20 cellular contexts compared by ENCODE assay signal in the genomic region with DNA sequence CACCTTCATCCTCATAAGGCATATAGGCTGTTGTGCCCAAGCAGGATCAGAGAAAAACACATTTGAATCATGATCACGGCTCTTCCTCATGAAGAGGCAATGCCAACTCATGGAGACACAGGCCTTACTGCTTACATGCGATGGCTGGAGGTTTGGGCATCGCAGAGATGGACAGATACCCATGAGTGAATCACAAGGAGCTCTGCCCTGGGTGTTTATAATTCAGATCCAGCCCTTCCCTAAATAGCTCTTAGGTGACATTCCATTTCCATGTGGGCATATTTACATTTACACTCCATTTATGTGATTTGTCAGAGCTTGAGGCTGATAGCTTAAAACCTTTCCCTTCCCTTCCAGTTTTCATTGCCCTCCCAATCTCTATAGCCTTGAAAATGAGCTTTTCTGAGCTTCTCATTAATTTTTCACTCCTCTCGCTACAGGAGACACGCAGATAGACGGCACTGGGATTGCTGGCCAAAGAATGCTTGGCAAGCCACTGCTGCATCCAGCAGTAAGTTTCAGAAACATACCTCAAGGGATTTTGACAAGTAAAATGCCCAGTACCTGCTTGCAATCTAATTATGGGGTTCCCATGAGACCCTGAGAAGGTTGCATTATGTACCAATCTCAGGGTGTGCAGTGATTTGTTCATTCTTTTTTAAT.
DNase-seq lines count a peak whose midpoint lies in the region; ATAC-seq, FAIRE-seq and TF ChIP-seq lines count a peak whose summit lies in the region.
"Had no signal": no experiment of that assay in that cellular context is flagged by ENCODE, and none has a peak within 500 bp of the region (broad histone marks: within the 10 kb centered on the region; RNA-seq: fewer than 3 reads in every experiment).

No MANE protein-coding gene starts in this region.

- H3K4me3 Mint-ChIP-seq in WTC11: no peak overlapping the region

- no peaks in the 10 kb centered on the region for H3K36me3 Mint-ChIP-seq in WTC11

- no peaks in the 10 kb centered on the region for H3K27me3 Mint-ChIP-seq in WTC11 (ENCODE audit: low read depth)

- intact Hi-C loops in left ventricle myocardium superior (cut with micrococcal nuclease): no loop called here

- ATAC-seq in WTC11 (no peak), left ventricle myocardium superior (peak; percentile 43), HG03025 (IDR thresholded peaks at IDR 0.05; ENCODE audit: low FRiP score, unreplicated experiment) (no peak)
- ATAC-seq: K562, Panc1, SK-N-SH treated with all-trans-retinoic acid at 6 μM for 48 hours had no signal

- peaks cover 27% of the 10 kb centered on the region for H3K4me1 Mint-ChIP-seq in WTC11

- FAIRE-seq in urothelium cell line (lab: Jason Lieb, UNC): peak; percentile 30
- FAIRE-seq: GM12891, K562 had no signal

- H3K27ac Mint-ChIP-seq in WTC11: peak overlapping the region; percentile 23; the same call in 1 of the 2 replicates

- no peak for TF ChIP-seq CTCF in WTC11 (IDR thresholded peaks at IDR 0.05)

- no peak overlapping the region for H3K27ac ChIP-seq in substantia nigra (ENCODE audit: low read depth, low read length, poor library complexity, severe bottlenecking)
- H3K27ac ChIP-seq: 22Rv1; BLaER1 treated with 17β-estradiol and CSF1 and Interleukin-3, amounts not matched to agents 10 nM and 100 nM had no signal

- CTCF ChIA-PET in WTC11 (lab: Charles Lee): interaction anchor here (1.0 kb wide), 1 partner anchor 17 kb away, joined by 3 read pairs; no protein-coding TSS in a partner anchor

- peak; percentile 4 for DNase-seq in NCI-H1436 (lab: John Stamatoyannopoulos, UW)
- DNase-seq in NCI-H1436 treated with DMSO at 0.1 percent for 48 hours (lab: John Stamatoyannopoulos, UW): no peak
- no peak for DNase-seq in WTC11 (ENCODE audit: low spot score)
- DNase-seq in left ventricle myocardium superior: no peak
- DNase-seq in urothelium cell line (ENCODE audit: low spot score): no peak
- no peak for DNase-seq in substantia nigra (lab: John Stamatoyannopoulos, UW)
- no peak for DNase-seq in NOMO-1 treated with dmso at 0.1 percent for 144 hours (lab: John Stamatoyannopoulos, UW; ENCODE audit: unreplicated experiment)
- DNase-seq: NCI-H1092 treated with DMSO at 0.1 percent for 48 hours, NCI-H187, NCI-H2171, NCI-H446 treated with DMSO at 0.1 percent for 48 hours, NCI-H748 treated with DMSO at 0.1 percent for 48 hours, SHP77 had no signal

- POLR2A ChIA-PET in WTC11 (lab: Charles Lee): no interaction called here

- H3K9me3 Mint-ChIP-seq in WTC11: peaks cover 5% of the 10 kb centered on the region

TF ChIP-seq in WTC11, 78 proteins besides CTCF, POLR2A, EP300 and RAD21:
- TF ChIP-seq ZNF317 (CRISPR knock-in tag; IDR thresholded peaks at IDR 0.05; ENCODE audit: borderline replicate concordance, low read depth): no peak
- TF ChIP-seq, protein P1, sequence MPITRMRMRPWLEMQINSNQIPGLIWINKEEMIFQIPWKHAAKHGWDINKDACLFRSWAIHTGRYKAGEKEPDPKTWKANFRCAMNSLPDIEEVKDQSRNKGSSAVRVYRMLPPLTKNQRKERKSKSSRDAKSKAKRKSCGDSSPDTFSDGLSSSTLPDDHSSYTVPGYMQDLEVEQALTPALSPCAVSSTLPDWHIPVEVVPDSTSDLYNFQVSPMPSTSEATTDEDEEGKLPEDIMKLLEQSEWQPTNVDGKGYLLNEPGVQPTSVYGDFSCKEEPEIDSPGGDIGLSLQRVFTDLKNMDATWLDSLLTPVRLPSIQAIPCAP (CRISPR knock-in tag; IDR thresholded peaks at IDR 0.05): no peak
